Comparison of ENCODE assay signal across 1 cellular context in genomic region chr10:43137971-43138756, GRCh38.
TF ChIP-seq lines count a peak whose summit lies in the region.

A gene with protein sequence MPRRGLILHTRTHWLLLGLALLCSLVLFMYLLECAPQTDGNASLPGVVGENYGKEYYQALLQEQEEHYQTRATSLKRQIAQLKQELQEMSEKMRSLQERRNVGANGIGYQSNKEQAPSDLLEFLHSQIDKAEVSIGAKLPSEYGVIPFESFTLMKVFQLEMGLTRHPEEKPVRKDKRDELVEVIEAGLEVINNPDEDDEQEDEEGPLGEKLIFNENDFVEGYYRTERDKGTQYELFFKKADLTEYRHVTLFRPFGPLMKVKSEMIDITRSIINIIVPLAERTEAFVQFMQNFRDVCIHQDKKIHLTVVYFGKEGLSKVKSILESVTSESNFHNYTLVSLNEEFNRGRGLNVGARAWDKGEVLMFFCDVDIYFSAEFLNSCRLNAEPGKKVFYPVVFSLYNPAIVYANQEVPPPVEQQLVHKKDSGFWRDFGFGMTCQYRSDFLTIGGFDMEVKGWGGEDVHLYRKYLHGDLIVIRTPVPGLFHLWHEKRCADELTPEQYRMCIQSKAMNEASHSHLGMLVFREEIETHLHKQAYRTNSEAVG (plus strand): TSS chr10:43138445. CDS start chr10:43155150, 16,705 bp downstream.

TF ChIP-seq in K562, 482 proteins besides CTCF, POLR2A, EP300 and RAD21 (continued from another document and continues in another):
- TF ChIP-seq TFE3 (CRISPR knock-in tag; IDR thresholded peaks at IDR 0.05): no peak
- no peak for TF ChIP-seq SP2 (IDR thresholded peaks at IDR 0.05; ENCODE audit: extremely low read depth, low read depth, low read length, poor library complexity, severe bottlenecking)
- no peak for TF ChIP-seq HNRNPH1 (optimal IDR thresholded peaks at IDR 0.05; ENCODE audit: low read depth, low read length)
- peak; percentile 63 for TF ChIP-seq MGA (IDR thresholded peaks at IDR 0.05)
- no peak for TF ChIP-seq RBM14 (IDR thresholded peaks at IDR 0.05; ENCODE audit: borderline replicate concordance, insufficient read depth, low read depth, low read length)
- TF ChIP-seq, protein P1, sequence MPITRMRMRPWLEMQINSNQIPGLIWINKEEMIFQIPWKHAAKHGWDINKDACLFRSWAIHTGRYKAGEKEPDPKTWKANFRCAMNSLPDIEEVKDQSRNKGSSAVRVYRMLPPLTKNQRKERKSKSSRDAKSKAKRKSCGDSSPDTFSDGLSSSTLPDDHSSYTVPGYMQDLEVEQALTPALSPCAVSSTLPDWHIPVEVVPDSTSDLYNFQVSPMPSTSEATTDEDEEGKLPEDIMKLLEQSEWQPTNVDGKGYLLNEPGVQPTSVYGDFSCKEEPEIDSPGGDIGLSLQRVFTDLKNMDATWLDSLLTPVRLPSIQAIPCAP (CRISPR knock-in tag; IDR thresholded peaks at IDR 0.05; ENCODE audit: borderline replicate concordance): no peak
- no peak for TF ChIP-seq DNMT1 (IDR thresholded peaks at IDR 0.05)
- no peak for TF ChIP-seq ZNF408 (CRISPR knock-in tag; IDR thresholded peaks at IDR 0.05; ENCODE audit: low read depth)
- peak; percentile 91 for TF ChIP-seq CXXC5 (CRISPR knock-in tag; IDR thresholded peaks at IDR 0.05)
- no peak for TF ChIP-seq ZSCAN32 (CRISPR knock-in tag; IDR thresholded peaks at IDR 0.05)
- TF ChIP-seq ZEB2 (IDR thresholded peaks at IDR 0.05): no peak
- TF ChIP-seq SETDB1 (IDR thresholded peaks at IDR 0.05; ENCODE audit: low read length): no peak
- no peak for TF ChIP-seq FOS (IDR thresholded peaks at IDR 0.05; ENCODE audit: extremely low read depth, insufficient read length)
- no peak for TF ChIP-seq ZNF324 (CRISPR knock-in tag; IDR thresholded peaks at IDR 0.05)
- no peak for TF ChIP-seq TAF9B (IDR thresholded peaks at IDR 0.05; ENCODE audit: partially characterized antibody)
- TF ChIP-seq HMG20A (CRISPR knock-in tag; conservative IDR thresholded peaks at IDR 0.05): no peak
- no peak for TF ChIP-seq CHD1 (IDR thresholded peaks at IDR 0.05; ENCODE audit: low read length)
- no peak for TF ChIP-seq KLF16 (IDR thresholded peaks at IDR 0.05)
- TF ChIP-seq, protein P2, sequence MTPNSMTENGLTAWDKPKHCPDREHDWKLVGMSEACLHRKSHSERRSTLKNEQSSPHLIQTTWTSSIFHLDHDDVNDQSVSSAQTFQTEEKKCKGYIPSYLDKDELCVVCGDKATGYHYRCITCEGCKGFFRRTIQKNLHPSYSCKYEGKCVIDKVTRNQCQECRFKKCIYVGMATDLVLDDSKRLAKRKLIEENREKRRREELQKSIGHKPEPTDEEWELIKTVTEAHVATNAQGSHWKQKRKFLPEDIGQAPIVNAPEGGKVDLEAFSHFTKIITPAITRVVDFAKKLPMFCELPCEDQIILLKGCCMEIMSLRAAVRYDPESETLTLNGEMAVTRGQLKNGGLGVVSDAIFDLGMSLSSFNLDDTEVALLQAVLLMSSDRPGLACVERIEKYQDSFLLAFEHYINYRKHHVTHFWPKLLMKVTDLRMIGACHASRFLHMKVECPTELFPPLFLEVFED (CRISPR knock-in tag; conservative IDR thresholded peaks at IDR 0.05): no peak
- no peak for TF ChIP-seq ZNF717 (CRISPR knock-in tag; IDR thresholded peaks at IDR 0.05)
- TF ChIP-seq IRF9 (tag; IDR thresholded peaks at IDR 0.05): no peak
- TF ChIP-seq ZNF140 (CRISPR knock-in tag; IDR thresholded peaks at IDR 0.05): no peak
- TF ChIP-seq CGGBP1 (CRISPR knock-in tag; IDR thresholded peaks at IDR 0.05): no peak
- TF ChIP-seq CHD4 (IDR thresholded peaks at IDR 0.05; ENCODE audit: insufficient read depth, insufficient replicate concordance, low read depth, low read length, poor library complexity, severe bottlenecking): no peak
- TF ChIP-seq ERF (CRISPR knock-in tag; IDR thresholded peaks at IDR 0.05): no peak
- TF ChIP-seq, protein P3, sequence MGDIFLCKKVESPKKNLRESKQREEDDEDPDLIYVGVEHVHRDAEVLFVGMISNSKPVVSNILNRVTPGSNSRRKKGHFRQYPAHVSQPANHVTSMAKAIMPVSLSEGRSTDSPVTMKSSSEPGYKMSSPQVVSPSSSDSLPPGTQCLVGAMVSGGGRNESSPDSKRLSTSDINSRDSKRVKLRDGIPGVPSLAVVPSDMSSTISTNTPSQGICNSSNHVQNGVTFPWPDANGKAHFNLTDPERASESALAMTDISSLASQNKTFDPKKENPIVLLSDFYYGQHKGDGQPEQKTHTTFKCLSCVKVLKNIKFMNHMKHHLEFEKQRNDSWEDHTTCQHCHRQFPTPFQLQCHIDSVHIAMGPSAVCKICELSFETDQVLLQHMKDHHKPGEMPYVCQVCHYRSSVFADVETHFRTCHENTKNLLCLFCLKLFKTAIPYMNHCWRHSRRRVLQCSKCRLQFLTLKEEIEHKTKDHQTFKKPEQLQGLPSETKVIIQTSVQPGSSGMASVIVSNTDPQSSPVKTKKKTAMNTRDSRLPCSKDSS (IDR thresholded peaks at IDR 0.05; ENCODE audit: low read depth, partially characterized antibody): no peak
- no peak for TF ChIP-seq CLOCK (CRISPR knock-in tag; IDR thresholded peaks at IDR 0.05; ENCODE audit: borderline replicate concordance)
- TF ChIP-seq CCAR2 (IDR thresholded peaks at IDR 0.05; ENCODE audit: low read depth, low read length): no peak
- TF ChIP-seq ZNF57 (CRISPR knock-in tag; IDR thresholded peaks at IDR 0.05): no peak
- no peak for TF ChIP-seq CEBPB (tag; IDR thresholded peaks at IDR 0.05)
- no peak for TF ChIP-seq TAL1 (IDR thresholded peaks at IDR 0.05)
- TF ChIP-seq CBX5 (IDR thresholded peaks at IDR 0.05; ENCODE audit: borderline replicate concordance, low read depth): no peak
- no peak for TF ChIP-seq ZNF507 (tag; conservative IDR thresholded peaks at IDR 0.05)
- no peak for TF ChIP-seq DLX4 (CRISPR knock-in tag; IDR thresholded peaks at IDR 0.05)
- TF ChIP-seq ZNF79 (CRISPR knock-in tag; IDR thresholded peaks at IDR 0.05; ENCODE audit: low read depth): no peak
- TF ChIP-seq ZBED1 (IDR thresholded peaks at IDR 0.05): no peak
